In genomic region chr2:70663411-70663810, GRCh38 we compare ENCODE assay signal across 14 cellular contexts.
DNase-seq lines count a peak whose midpoint lies in the region; ATAC-seq lines count a peak whose summit lies in the region.
"Had no signal": no experiment of that assay in that cellular context is flagged by ENCODE, and none has a peak within 500 bp of the region (broad histone marks: within the 10 kb centered on the region; RNA-seq: fewer than 3 reads in every experiment).

No MANE protein-coding gene starts in this region.

- H3K4me3 Mint-ChIP-seq in activated naive CD4-positive, alpha-beta T cell treated with anti-CD3 and anti-CD28 coated beads, Interleukin-2, amount 50 U/mL, for 24 hours = peak overlapping the region; percentile 24
- H3K4me3 Mint-ChIP-seq in activated T-helper 17 cell treated with anti-CD3 and anti-CD28 coated beads, Interleukin-2, amount 50 U/mL, for 72 hours = no peak overlapping the region
- peak overlapping the region in 2 of 10 donors; percentile 26 to 56 for H3K4me3 Mint-ChIP-seq in naive thymus-derived CD8-positive, alpha-beta T cell
- H3K4me3 Mint-ChIP-seq: CD4-positive, alpha-beta memory T cell; GM23338 had no signal

- no peaks in the 10 kb centered on the region for H3K27me3 Mint-ChIP-seq in activated naive CD4-positive, alpha-beta T cell treated with anti-CD3 and anti-CD28 coated beads, Interleukin-2, amount 50 U/mL, for 24 hours
- peaks cover 5% of the 10 kb centered on the region for H3K27me3 Mint-ChIP-seq in activated T-helper 17 cell treated with anti-CD3 and anti-CD28 coated beads, Interleukin-2, amount 50 U/mL, for 72 hours
- H3K27me3 Mint-ChIP-seq in naive thymus-derived CD8-positive, alpha-beta T cell = no peaks in the 10 kb centered on the region

- POLR2A ChIA-PET in naive thymus-derived CD8-positive, alpha-beta T cell (lab: Charles Lee) = no interaction called here

- no peak for DNase-seq in activated naive CD4-positive, alpha-beta T cell treated with anti-CD3 and anti-CD28 coated beads, Interleukin-2, amount 50 U/mL, for 72 hours (ENCODE audit: low spot score in 2 of 2)
- no peak for DNase-seq in naive thymus-derived CD8-positive, alpha-beta T cell
- no peak for DNase-seq in anterior cingulate cortex (lab: John Stamatoyannopoulos, UW)
- no peak for DNase-seq in glomerular visceral epithelial cell (ENCODE audit: extremely low spot score)
- no peak for DNase-seq in ACHN
- DNase-seq: AML-193; Calu3; CD4-positive, alpha-beta memory T cell; DMS79 treated with DMSO at 0.1 percent for 48 hours; GF-D8; HCEC 1CT had no signal

- in situ Hi-C loops in ACHN (cut with HindIII; ENCODE audit: low pct_ligation_motif_present, low pct_unique_long_range_greater_than_20kb, low sequenced_read_pairs) = no loop called here

- ATAC-seq in activated naive CD4-positive, alpha-beta T cell treated with anti-CD3 and anti-CD28 coated beads, Interleukin-2, amount 50 U/mL, for 72 hours = no peak
- no peak for ATAC-seq in activated T-helper 17 cell treated with anti-CD3 and anti-CD28 coated beads, Interleukin-2, amount 50 U/mL, for 72 hours (replicated peaks)
- ATAC-seq in naive thymus-derived CD8-positive, alpha-beta T cell = no peak
- ATAC-seq: GM23338 had no signal

- peak overlapping the region; percentile 89 for H3K27ac Mint-ChIP-seq in activated naive CD4-positive, alpha-beta T cell treated with anti-CD3 and anti-CD28 coated beads, Interleukin-2, amount 50 U/mL, for 24 hours
- peak overlapping the region in 1 of 2 donors; percentile 44 for H3K27ac Mint-ChIP-seq in activated naive CD4-positive, alpha-beta T cell treated with anti-CD3 and anti-CD28 coated beads, Interleukin-2, amount 50 U/mL, for 72 hours
- H3K27ac Mint-ChIP-seq in activated T-helper 17 cell treated with anti-CD3 and anti-CD28 coated beads, Interleukin-2, amount 50 U/mL, for 72 hours = peak overlapping the region; percentile 0
- H3K27ac Mint-ChIP-seq in naive thymus-derived CD8-positive, alpha-beta T cell = peak overlapping the region in 9 of 10 donors; percentile 16 to 95 (median 52)
- H3K27ac Mint-ChIP-seq: GM23338 had no signal

- no peaks in the 10 kb centered on the region for H3K9me3 Mint-ChIP-seq in activated naive CD4-positive, alpha-beta T cell treated with anti-CD3 and anti-CD28 coated beads, Interleukin-2, amount 50 U/mL, for 24 hours
- H3K9me3 Mint-ChIP-seq in activated naive CD4-positive, alpha-beta T cell treated with anti-CD3 and anti-CD28 coated beads, Interleukin-2, amount 50 U/mL, for 72 hours = peaks cover 5 to 11% of the 10 kb centered on the region in 2 donors
- H3K9me3 Mint-ChIP-seq in activated T-helper 17 cell treated with anti-CD3 and anti-CD28 coated beads, Interleukin-2, amount 50 U/mL, for 72 hours = no peaks in the 10 kb centered on the region
- H3K9me3 Mint-ChIP-seq in naive thymus-derived CD8-positive, alpha-beta T cell = no peaks in the 10 kb centered on the region
- H3K9me3 Mint-ChIP-seq: GM23338 had no signal

- H3K4me1 Mint-ChIP-seq in activated naive CD4-positive, alpha-beta T cell treated with anti-CD3 and anti-CD28 coated beads, Interleukin-2, amount 50 U/mL, for 24 hours = peaks cover 31% of the 10 kb centered on the region
- H3K4me1 Mint-ChIP-seq in activated T-helper 17 cell treated with anti-CD3 and anti-CD28 coated beads, Interleukin-2, amount 50 U/mL, for 72 hours = peaks cover 11% of the 10 kb centered on the region
- H3K4me1 Mint-ChIP-seq in naive thymus-derived CD8-positive, alpha-beta T cell = peaks cover 12 to 41% (median 16%) of the 10 kb centered on the region in 4 donors

- no peaks in the 10 kb centered on the region for H3K36me3 Mint-ChIP-seq in activated naive CD4-positive, alpha-beta T cell treated with anti-CD3 and anti-CD28 coated beads, Interleukin-2, amount 50 U/mL, for 24 hours
- H3K36me3 Mint-ChIP-seq in activated naive CD4-positive, alpha-beta T cell treated with anti-CD3 and anti-CD28 coated beads, Interleukin-2, amount 50 U/mL, for 72 hours = peaks cover 14 to 48% of the 10 kb centered on the region in 2 donors
- H3K36me3 Mint-ChIP-seq in activated T-helper 17 cell treated with anti-CD3 and anti-CD28 coated beads, Interleukin-2, amount 50 U/mL, for 72 hours (ENCODE audit: low read depth) = no peaks in the 10 kb centered on the region
- peaks cover 0 to 18% (median 2%) of the 10 kb centered on the region in 3 donors for H3K36me3 Mint-ChIP-seq in naive thymus-derived CD8-positive, alpha-beta T cell
- H3K36me3 Mint-ChIP-seq: CD4-positive, alpha-beta memory T cell had no signal
